ENCODE assay signal across 1 cellular context in genomic region chrX:134908235-134908834, GRCh38.
TF ChIP-seq lines count a peak whose summit lies in the region.

No MANE protein-coding gene starts in this region.

TF ChIP-seq in GM12878, 131 proteins besides CTCF, POLR2A, EP300 and RAD21 (continued from another document):
- TF ChIP-seq ZNF592 (IDR thresholded peaks at IDR 0.05) (no peak), CHD2 (IDR thresholded peaks at IDR 0.05; ENCODE audit: borderline replicate concordance, low read depth, low read length) (no peak), BRCA1 (IDR thresholded peaks at IDR 0.05; ENCODE audit: low read depth, low read length) (no peak), IKZF1 (conservative IDR thresholded peaks at IDR 0.05) (no peak), BCL11A (IDR thresholded peaks at IDR 0.05; ENCODE audit: low read depth, low read length) (no peak), SIN3A (IDR thresholded peaks at IDR 0.05; ENCODE audit: low read depth, low read length) (no peak), PBX3 (IDR thresholded peaks at IDR 0.05; ENCODE audit: insufficient replicate concordance, low read depth, low read length) (no peak), RELA (IDR thresholded peaks at IDR 0.05; ENCODE audit: borderline replicate concordance, partially characterized antibody) (no peak), NKRF (conservative IDR thresholded peaks at IDR 0.05) (no peak), E2F8 (IDR thresholded peaks at IDR 0.05; ENCODE audit: low read depth, partially characterized antibody) (no peak)
